In the genomic region with DNA sequence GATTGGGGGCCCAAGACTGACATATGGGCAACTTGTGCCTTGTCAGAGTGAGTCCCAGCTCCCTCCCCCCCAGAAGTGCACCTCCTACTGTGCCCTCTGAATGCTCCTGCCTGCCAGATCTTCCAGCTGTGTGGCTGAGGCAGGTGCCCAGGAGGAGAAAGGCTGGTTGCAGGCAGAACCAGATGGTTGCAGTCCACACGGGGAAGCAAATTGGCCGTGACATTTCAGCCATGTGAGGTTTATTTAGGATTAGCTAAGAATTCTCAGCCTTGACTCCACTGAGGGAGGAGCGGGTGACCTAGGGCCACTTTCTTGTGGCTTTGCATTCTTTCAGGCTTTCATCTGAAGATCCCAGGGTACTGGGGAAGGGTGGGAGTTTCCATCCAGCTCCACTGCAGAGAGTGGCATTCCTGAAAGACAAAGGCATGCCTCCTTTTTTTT, we compare ENCODE assay signal across 9 cellular contexts. TPM values are rescaled to one million over a fixed set of nuclear protein-coding genes. Genes with fewer than 3 reads are reported as not detected.
DNase-seq lines count a peak whose midpoint lies in the region; ATAC-seq and TF ChIP-seq lines count a peak whose summit lies in the region.
"Had no signal": no experiment of that assay in that cellular context is flagged by ENCODE, and none has a peak within 500 bp of the region (broad histone marks: within the 10 kb centered on the region; RNA-seq: fewer than 3 reads in every experiment).

No MANE protein-coding gene starts in this region.

- H3K36me3 ChIP-seq in ascending aorta (no peaks in the 10 kb centered on the region), gastroesophageal sphincter (no peaks in the 10 kb centered on the region)
- H3K36me3 ChIP-seq: thoracic aorta had no signal

- no peaks in the 10 kb centered on the region for H3K27me3 Mint-ChIP-seq in T-cell

- H3K9me3 Mint-ChIP-seq in T-cell = no peaks in the 10 kb centered on the region

- no CpG with 5 or more reads among the region's 3 CpGs for WGBS in gastroesophageal sphincter (ENCODE audit: low coverage in 1 of 2), 2 donors

- H3K9me3 ChIP-seq in ascending aorta = no peaks in the 10 kb centered on the region
- H3K9me3 ChIP-seq in gastroesophageal sphincter = no peaks in the 10 kb centered on the region
- H3K9me3 ChIP-seq: thoracic aorta had no signal

- POLR2A ChIA-PET in T-cell (lab: Charles Lee) = no interaction called here

- in situ Hi-C loops in Caki2 (cut with HindIII; ENCODE audit: low pct_unique_long_range_greater_than_20kb, low sequenced_read_pairs) = no loop called here

- H3K4me1 ChIP-seq in ascending aorta = peaks cover 13 to 16% of the 10 kb centered on the region in 2 donors
- peaks cover 0 to 50% (median 9%) of the 10 kb centered on the region in 3 donors for H3K4me1 ChIP-seq in gastroesophageal sphincter

- intact Hi-C loops in ascending aorta (cut with DNase I) = loop anchor here (5.0 kb wide), 1 partner anchor 434 kb away; no protein-coding TSS in a partner anchor

- no peaks in the 10 kb centered on the region for H3K27me3 ChIP-seq in ascending aorta
- H3K27me3 ChIP-seq in gastroesophageal sphincter = no peaks in the 10 kb centered on the region

- H3K27ac Mint-ChIP-seq in T-cell = peak overlapping the region; percentile 44 to 71

- H3K4me3 ChIP-seq in ascending aorta = no peak overlapping the region
- H3K4me3 ChIP-seq in gastroesophageal sphincter = no peak overlapping the region
- H3K4me3 ChIP-seq: thoracic aorta had no signal

- DNase-seq in Caki2 (ENCODE audit: low read depth) (peak; percentile 88), LHCN-M2 (ENCODE audit: low read depth) (peak; percentile 48), T-cell (no peak), mesenteric fat pad (ENCODE audit: low spot score) (peak; percentile 22), substantia nigra (lab: John Stamatoyannopoulos, UW) (no peak), ascending aorta (ENCODE audit: low spot score in 2 of 2) (no peak)

- CTCF ChIA-PET in T-cell (lab: Charles Lee) = interaction anchor here (0.6 to 7.2 kb wide), 9 partner anchors 8 to 1938 kb away, joined by 3 to 68 read pairs (median 3); no protein-coding TSS in a partner anchor

- ATAC-seq in T-cell (replicated peaks in 1 of 4) (no peak), gastroesophageal sphincter (no peak), HG03432 (IDR thresholded peaks at IDR 0.05; ENCODE audit: unreplicated experiment) (no peak)

- TF ChIP-seq POLR2A in gastroesophageal sphincter (IDR thresholded peaks at IDR 0.05) = no peak

- H3K36me3 Mint-ChIP-seq in T-cell = no peaks in the 10 kb centered on the region

- no peak overlapping the region for H3K27ac ChIP-seq in substantia nigra (ENCODE audit: low read depth, low read length, poor library complexity, severe bottlenecking)
- no peak overlapping the region for H3K27ac ChIP-seq in ascending aorta
- H3K27ac ChIP-seq in gastroesophageal sphincter = no peak overlapping the region
- H3K27ac ChIP-seq: thoracic aorta had no signal

- TF ChIP-seq CTCF in ascending aorta (IDR thresholded peaks at IDR 0.05) (no peak), gastroesophageal sphincter (IDR thresholded peaks at IDR 0.05) (no peak)

- H3K4me3 Mint-ChIP-seq in T-cell = no peak overlapping the region

- peaks cover 55 to 67% (median 55%) of the 10 kb centered on the region in 3 donors for H3K4me1 Mint-ChIP-seq in T-cell

- no peak for TF ChIP-seq EP300 in gastroesophageal sphincter (IDR thresholded peaks at IDR 0.05)

RNA-seq across cellular contexts. Expression of a gene that starts 33.8 kb away (rescaled TPM):
- 13.8 and 24.9 TPM in 2 replicates for total RNA-seq in Caki2 (2014; rRNA removed; shearing (Covaris generic); ENCODE audit: low replicate concordance)
- total RNA-seq in LHCN-M2 (2014; rRNA removed) (13.4 and 16.5 TPM in 2 replicates), T-cell (10 to 100 TPM; 22.3 to 24.5 (median 22.7) TPM), mesenteric fat pad (35.4 TPM), ascending aorta (10.6 TPM), gastroesophageal sphincter (10 to 100 TPM; 10.1 to 22.7 (median 15.1) TPM)
- polyA plus RNA-seq in LHCN-M2 (2012) = 19.5 TPM

RNA-seq across cellular contexts. Expression of a gene that starts 36.2 kb away (rescaled TPM):
- total RNA-seq in Caki2 (2014; rRNA removed; shearing (Covaris generic); ENCODE audit: low replicate concordance) = 31.8 and 31.9 TPM in 2 replicates
- total RNA-seq in LHCN-M2 (2014; rRNA removed) (32.7 and 34.2 TPM in 2 replicates), T-cell (10 to 100 TPM; 19.3 to 32.9 (median 26.0) TPM), mesenteric fat pad (33.8 TPM), ascending aorta (11.8 TPM), gastroesophageal sphincter (10 to 100 TPM; 20.2 to 32.3 (median 29.3) TPM)
- polyA plus RNA-seq in LHCN-M2 (2012) = 29.6 TPM

RNA-seq across cellular contexts. Expression of a gene that starts 58.7 kb away (rescaled TPM):
- 0.61 TPM in 1 of 2 replicates, not detected in the other for total RNA-seq in Caki2 (2014; rRNA removed; shearing (Covaris generic); ENCODE audit: low replicate concordance)
- total RNA-seq in LHCN-M2 (2014; rRNA removed) = not detected in 2 replicates
- 0.55 TPM for polyA plus RNA-seq in LHCN-M2 (2012)
- under 1 TPM in 3 of 5 donors, not detected in 2; 0.40 to 0.55 (median 0.43) TPM for total RNA-seq in T-cell
- not detected for total RNA-seq in mesenteric fat pad
- not detected for total RNA-seq in ascending aorta
- not detected for total RNA-seq in gastroesophageal sphincter
- total RNA-seq: thoracic aorta had no signal

Comparison
In these comparisons a context has a peak if more than half of its experiments do, and no peak if none do; other contexts are left out.
1. DNase-seq: peak in Caki2 (single experiment), LHCN-M2 (single experiment) and mesenteric fat pad (single experiment); none in T-cell (0 of 34), substantia nigra (0 of 49) and ascending aorta (0 of 2).